Comparison of ENCODE assay signal across 16 cellular contexts in the genomic region with DNA sequence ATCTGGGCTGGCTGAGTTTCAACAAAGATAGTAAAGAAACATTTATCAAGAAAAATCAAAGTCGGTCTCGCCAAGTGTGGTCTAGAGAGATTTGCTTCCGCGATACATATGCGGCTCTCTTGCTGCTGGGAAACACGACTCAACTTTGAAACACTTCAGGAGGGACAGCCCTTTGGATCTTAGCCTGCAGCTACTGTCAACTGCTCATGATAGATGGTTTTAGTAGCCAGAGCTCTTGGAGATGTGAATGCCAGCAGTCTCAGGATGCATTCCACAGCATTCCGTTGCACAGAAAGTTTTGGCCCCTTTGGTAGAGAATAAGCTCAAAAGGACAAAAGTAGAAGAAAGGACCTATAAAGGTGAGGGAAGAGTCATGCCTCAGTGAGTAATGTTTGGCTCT.
DNase-seq lines count a peak whose midpoint lies in the region; ATAC-seq, FAIRE-seq and TF ChIP-seq lines count a peak whose summit lies in the region.
"Had no signal": no experiment of that assay in that cellular context is flagged by ENCODE, and none has a peak within 500 bp of the region (broad histone marks: within the 10 kb centered on the region; RNA-seq: fewer than 3 reads in every experiment).

No MANE protein-coding gene starts in this region.

- TF ChIP-seq EP300 in tibial nerve (IDR thresholded peaks at IDR 0.05), result no peak

- in situ Hi-C loops in ACHN (cut with HindIII; ENCODE audit: low pct_ligation_motif_present, low pct_unique_long_range_greater_than_20kb, low sequenced_read_pairs), result no loop called here

- H3K27ac ChIP-seq in tibial nerve, result no peak overlapping the region
- H3K27ac ChIP-seq: BLaER1 treated with 17β-estradiol and CSF1 and Interleukin-3, amounts not matched to agents 10 nM and 100 nM had no signal

- TF ChIP-seq POLR2A in tibial nerve (IDR thresholded peaks at IDR 0.05) (no peak), GM12891 (IDR thresholded peaks at IDR 0.05; ENCODE audit: low read depth, low read length) (no peak)

- no peaks in the 10 kb centered on the region for H3K4me1 ChIP-seq in tibial nerve
- H3K4me1 ChIP-seq: HAP-1 had no signal

- H3K4me3 ChIP-seq in tibial nerve, result no peak overlapping the region
- H3K4me3 ChIP-seq: BLaER1 treated with 17β-estradiol and CSF1 and Interleukin-3, amounts not matched to agents 10 nM and 100 nM; GM12878; HAP-1 had no signal

- ATAC-seq in HG02588 (IDR thresholded peaks at IDR 0.05; ENCODE audit: unreplicated experiment), result no peak
- ATAC-seq: CD8-positive, alpha-beta T cell; GM12878 had no signal

- FAIRE-seq in GM12891 (lab: Jason Lieb, UNC), result no peak
- FAIRE-seq: GM12878, GM19239 had no signal

- DNase-seq in ELF-1 (ENCODE audit: low read depth, low spot score), result peak; percentile 91
- DNase-seq in astrocyte of the hippocampus (ENCODE audit: low read depth, low spot score), result peak; percentile 15
- DNase-seq in inferior parietal cortex (ENCODE audit: extremely low spot score), result peak; percentile 47
- DNase-seq in middle frontal gyrus (ENCODE audit: extremely low spot score, low spot score), result peak; percentile 36
- no peak for DNase-seq in tibial nerve (ENCODE audit: low spot score in 2 of 2)
- DNase-seq in ACHN, result no peak
- no peak for DNase-seq in GM12891 (ENCODE audit: insufficient read length, low spot score)
- DNase-seq: 8988T; Calu3; CD8-positive, alpha-beta T cell; DMS79 treated with DMSO at 0.1 percent for 48 hours had no signal

- no peaks in the 10 kb centered on the region for H3K36me3 ChIP-seq in tibial nerve
- H3K36me3 ChIP-seq: HAP-1 had no signal

- no peaks in the 10 kb centered on the region for H3K27me3 ChIP-seq in tibial nerve
- H3K27me3 ChIP-seq: BLaER1 treated with 17β-estradiol and CSF1 and Interleukin-3, amounts not matched to agents 10 nM and 100 nM had no signal

- H3K9me3 ChIP-seq in tibial nerve, result peaks cover 0 to 18% (median 0%) of the 10 kb centered on the region in 4 donors
- H3K9me3 ChIP-seq: HAP-1 had no signal

- no peak for TF ChIP-seq CTCF in tibial nerve (IDR thresholded peaks at IDR 0.05)

- 75 to 79% methylated on average over 7 of the region's 7 CpGs for WGBS in tibial nerve, 2 donors

TF ChIP-seq in GM12891, 5 proteins besides CTCF, POLR2A, EP300 and RAD21:
- TF ChIP-seq POLR2AphosphoS5 (IDR thresholded peaks at IDR 0.05; ENCODE audit: low read depth, low read length) (no peak), PAX5 (IDR thresholded peaks at IDR 0.05; ENCODE audit: insufficient read depth, low read length, severe bottlenecking) (no peak), POU2F2 (IDR thresholded peaks at IDR 0.05; ENCODE audit: low read depth, low read length) (no peak), TAF1 (IDR thresholded peaks at IDR 0.05; ENCODE audit: low read depth, low read length) (no peak), SPI1 (IDR thresholded peaks at IDR 0.05; ENCODE audit: low read depth, low read length) (no peak)
TF ChIP-seq in GM12891: peak in this region for 0.

Comparison
In these comparisons a context has a peak if more than half of its experiments do, and no peak if none do; other contexts are left out.
1. DNase-seq: peak in ELF-1 (single experiment), astrocyte of the hippocampus (single experiment), inferior parietal cortex (single experiment) and middle frontal gyrus (single experiment); none in tibial nerve (0 of 2), ACHN (single experiment) and GM12891 (single experiment).